1 cellular context compared by ENCODE assay signal in the genomic region with DNA sequence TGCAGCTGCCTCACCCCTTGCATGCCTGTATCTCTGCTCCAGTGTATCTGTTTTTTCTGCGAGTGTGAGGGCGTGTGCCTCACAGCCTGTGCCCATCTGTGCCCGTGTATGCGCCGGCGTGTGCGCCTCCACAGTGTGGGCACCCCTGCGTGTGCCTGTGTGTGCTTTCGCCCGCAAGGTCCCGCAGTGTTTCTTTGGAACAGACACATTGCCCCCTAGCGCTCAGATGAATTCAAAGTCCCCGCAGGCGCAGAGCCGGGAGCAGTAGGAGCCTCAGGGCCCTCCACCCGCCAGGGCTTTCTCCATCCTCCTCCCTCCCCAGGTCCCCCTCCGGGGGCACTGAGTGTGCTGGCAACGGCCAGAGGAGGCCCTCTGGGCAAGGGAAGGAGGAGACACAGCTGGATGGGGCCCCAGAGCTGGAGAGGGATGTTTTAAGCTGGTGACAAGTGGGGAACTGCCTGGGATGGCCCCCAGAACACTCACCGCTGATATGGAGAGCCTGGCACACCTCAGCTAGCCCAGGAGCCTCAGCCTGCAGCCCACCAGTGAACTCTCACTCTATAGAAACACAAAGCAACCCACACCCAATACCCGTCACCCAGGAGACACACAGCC.
TF ChIP-seq lines count a peak whose summit lies in the region.

No MANE protein-coding gene starts in this region.

TF ChIP-seq in WTC11, 78 proteins besides CTCF, POLR2A, EP300 and RAD21 (continued from another document):
- TF ChIP-seq STAT6 (CRISPR knock-in tag; conservative IDR thresholded peaks at IDR 0.05; ENCODE audit: low read depth) (0 out of 2 replicates have a peak, but pooled peaks have one; percentile 54), ZBTB21 (CRISPR knock-in tag; IDR thresholded peaks at IDR 0.05; ENCODE audit: borderline replicate concordance) (peak; percentile 6; the same call in 1 of the 2 replicates), NR3C1 (CRISPR knock-in tag; conservative IDR thresholded peaks at IDR 0.05; ENCODE audit: low read depth) (no peak)
